In genomic region chr15:51281368-51281967, GRCh38 we compare ENCODE assay signal across 8 cellular contexts. TPM values are rescaled to one million over a fixed set of nuclear protein-coding genes. Genes with fewer than 3 reads are reported as not detected.
DNase-seq lines count a peak whose midpoint lies in the region; ATAC-seq and TF ChIP-seq lines count a peak whose summit lies in the region.

No MANE protein-coding gene starts in this region.

- H3K27me3 Mint-ChIP-seq in glutamatergic neuron (ENCODE audit: unreplicated experiment) = peaks cover 5% of the 10 kb centered on the region

- no peak for DNase-seq in AG04450 (ENCODE audit: low read depth, low spot score)
- peak; percentile 80 for DNase-seq in WERI-Rb-1
- DNase-seq in glutamatergic neuron = peak; percentile 76
- peak; percentile 45 to 97 (median 82) for DNase-seq in posterior cingulate gyrus
- DNase-seq in stimulated activated naive CD4-positive, alpha-beta T cell treated with Interleukin-2 at 50 U/mL for 16 hours (lab: John Stamatoyannopoulos, UW) = no peak

- peaks cover 31% of the 10 kb centered on the region for H3K27me3 ChIP-seq in AG04450 (ENCODE audit: control insufficient read depth, insufficient read depth, low read length)
- H3K27me3 ChIP-seq in WERI-Rb-1 (ENCODE audit: insufficient read depth, low read depth, severe bottlenecking) = no peaks in the 10 kb centered on the region

- ATAC-seq in GM21367 (IDR thresholded peaks at IDR 0.05; ENCODE audit: unreplicated experiment) = no peak

- peaks cover 2% of the 10 kb centered on the region for H3K9me3 Mint-ChIP-seq in glutamatergic neuron (ENCODE audit: unreplicated experiment)

- POLR2A ChIA-PET in AG04450 (lab: Yijun Ruan, JAX) = interaction anchor here (1.2 kb wide), 1 partner anchor 87 kb away, joined by 4 read pairs; no protein-coding TSS in a partner anchor

- H3K9me3 ChIP-seq in AG04450 (ENCODE audit: control insufficient read depth, insufficient read depth, low read length) = no peaks in the 10 kb centered on the region
- H3K9me3 ChIP-seq in WERI-Rb-1 (ENCODE audit: severe bottlenecking) = no peaks in the 10 kb centered on the region

- H3K27ac Mint-ChIP-seq in glutamatergic neuron (ENCODE audit: unreplicated experiment) = no peak overlapping the region

- H3K36me3 Mint-ChIP-seq in glutamatergic neuron (ENCODE audit: unreplicated experiment) = no peaks in the 10 kb centered on the region

- H3K4me3 Mint-ChIP-seq in glutamatergic neuron (ENCODE audit: unreplicated experiment) = no peak overlapping the region

- H3K27ac ChIP-seq in AG04450 (ENCODE audit: low read depth, low read length) (no peak overlapping the region), WERI-Rb-1 (peak overlapping the region; percentile 43)

- peak; percentile 88 for TF ChIP-seq CTCF in AG04450 (IDR thresholded peaks at IDR 0.05; ENCODE audit: low read depth, low read length)
- TF ChIP-seq CTCF in GM12872 (IDR thresholded peaks at IDR 0.05; ENCODE audit: insufficient read depth, low read depth, low read length) = peak; percentile 82
- TF ChIP-seq CTCF in LNCAP (IDR thresholded peaks at IDR 0.05) = peak; percentile 76
- TF ChIP-seq CTCF in WERI-Rb-1 (IDR thresholded peaks at IDR 0.05; ENCODE audit: low read depth, low read length) = peak; percentile 90
- TF ChIP-seq CTCF in glutamatergic neuron (IDR thresholded peaks at IDR 0.05; ENCODE audit: partially characterized antibody, unreplicated experiment) = peak; percentile 54

- CTCF ChIA-PET in AG04450 (lab: Charles Lee) = interaction anchor here (0.6 to 4.2 kb wide), 35 partner anchors 9 to 1610 kb away, joined by 3 to 132 read pairs (median 4); no protein-coding TSS in a partner anchor

- H3K4me3 ChIP-seq in AG04450 (ENCODE audit: low read depth, low read length) = no peak overlapping the region
- H3K4me3 ChIP-seq in WERI-Rb-1 (ENCODE audit: low read depth, low read length) = no peak overlapping the region

- peaks cover 16% of the 10 kb centered on the region for H3K4me1 Mint-ChIP-seq in glutamatergic neuron (ENCODE audit: low read depth, unreplicated experiment)

- intact Hi-C loops in posterior cingulate gyrus (cut with DNase I) = loop anchor here (1.0 kb wide), 1 partner anchor 100 kb away; no protein-coding TSS in a partner anchor

- H3K36me3 ChIP-seq in WERI-Rb-1 = no peaks in the 10 kb centered on the region

RNA-seq across cellular contexts. Expression of gene CYP19A1, which starts 56.9 kb away (rescaled TPM):
- polyA plus RNA-seq in AG04450 (2011; rRNA removed) = not detected in 2 replicates
- polyA minus RNA-seq in AG04450 (2011; rRNA and poly(A)+ RNA removed) = not detected in 2 replicates
- total RNA-seq in glutamatergic neuron (ENCODE audit: unreplicated experiment) = not detected

RNA-seq across cellular contexts. Expression of gene GLDN, which starts 60.0 kb away (rescaled TPM):
- 0.17 and 0.25 TPM in 2 replicates for polyA plus RNA-seq in AG04450 (2011; rRNA removed)
- polyA minus RNA-seq in AG04450 (2011; rRNA and poly(A)+ RNA removed) = 0.23 TPM in 1 of 2 replicates, not detected in the other
- total RNA-seq in glutamatergic neuron (ENCODE audit: unreplicated experiment) = 0.56 TPM

Comparison
In these comparisons a context has a peak if more than half of its experiments do, and no peak if none do; other contexts are left out.
1. DNase-seq: peak in WERI-Rb-1 (single experiment), glutamatergic neuron (single experiment) and posterior cingulate gyrus (10 of 10); none in AG04450 (single experiment) and stimulated activated naive CD4-positive, alpha-beta T cell treated with Interleukin-2 at 50 U/mL for 16 hours (single experiment).
2. Peak in every context shown above with its lines, with median percentiles within 50 percentile points of each other: CTCF ChIP-seq.